31 cellular contexts compared by ENCODE assay signal in the genomic region with DNA sequence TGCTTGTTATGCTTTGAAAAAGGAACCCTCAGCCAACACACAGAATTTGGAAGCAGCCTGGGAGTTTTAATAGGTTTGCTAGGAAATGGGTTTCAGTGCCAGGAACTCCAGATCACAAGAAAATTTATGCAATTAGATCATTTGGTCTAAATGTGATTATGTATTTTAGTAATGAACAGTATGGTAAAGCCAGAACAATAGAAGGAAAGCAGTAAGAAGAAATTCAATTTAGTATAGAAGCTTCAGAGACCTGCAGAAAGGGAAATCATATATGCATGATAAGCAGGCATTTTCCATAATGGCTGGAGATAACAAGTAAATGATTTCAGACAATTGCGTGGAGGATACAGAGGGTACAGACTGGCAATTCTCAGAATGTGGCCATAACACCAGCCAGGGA.
"Had no signal": no experiment of that assay in that cellular context is flagged by ENCODE, and none has a peak within 500 bp of the region (broad histone marks: within the 10 kb centered on the region; RNA-seq: fewer than 3 reads in every experiment).

No MANE protein-coding gene starts in this region.

- H3K36me3 ChIP-seq: adrenal gland, brain microvascular endothelial cell, breast epithelium had no signal

- H3K4me3 ChIP-seq: adrenal gland, body of pancreas, breast epithelium had no signal

- H3K27me3 ChIP-seq: adrenal gland, body of pancreas, brain microvascular endothelial cell, breast epithelium had no signal

- H3K4me1 ChIP-seq: adrenal gland, body of pancreas, breast epithelium had no signal

- DNase-seq: activated B cell treated with CpG ODN at 0.5 μM for 24 hours; activated CD4-positive, alpha-beta memory T cell treated with anti-CD3 and anti-CD28 coated beads for 36 hours; activated CD4-positive, alpha-beta T cell treated with anti-CD3 and anti-CD28 coated beads for 4 hours; activated CD4-positive, alpha-beta T cell treated with anti-CD3 and anti-CD28 coated beads, Interleukin-2, amount 10 ng/mL, durations not matched to agents 24 days and 14 days; activated CD4-positive, alpha-beta T cell treated with anti-CD3 and anti-CD28 coated beads, Interleukin-2, amount 50 U/mL, for 1 hour; activated CD4-positive, alpha-beta T cell treated with anti-CD3 and anti-CD28 coated beads, Interleukin-2, amount 50 U/mL, for 4 hours; activated CD4-positive, CD25-positive, alpha-beta regulatory T cell treated with anti-CD3 and anti-CD28 coated beads, Interleukin-2, amount 50 U/mL, for 72 hours; activated CD8-positive, alpha-beta memory T cell treated with anti-CD3 and anti-CD28 coated beads, Interleukin-2, amount 50 U/mL, for 4 hours; activated CD8-positive, alpha-beta T cell treated with anti-CD3 and anti-CD28 coated beads for 36 hours; activated effector memory CD4-positive, alpha-beta T cell treated with anti-CD3 and anti-CD28 coated beads, Interleukin-2, amount 50 U/mL, for 16 hours; activated gamma-delta T cell treated with Interleukin-2 at 50 U/mL for 16 hours; activated naive CD4-positive, alpha-beta T cell; activated naive CD4-positive, alpha-beta T cell treated with anti-CD3 and anti-CD28 coated beads for 36 hours; activated naive CD4-positive, alpha-beta T cell treated with anti-CD3 and anti-CD28 coated beads, Interleukin-2, amount 50 U/mL, for 16 hours; activated naive CD8-positive, alpha-beta T cell treated with anti-CD3 and anti-CD28 coated beads for 36 hours; activated T-cell treated with anti-CD3 and anti-CD28 coated beads for 4 hours; activated T-cell treated with anti-CD3 and anti-CD28 coated beads, Interleukin-2, amount 50 U/mL, for 1 hour; activated T-cell treated with anti-CD3 and anti-CD28 coated beads, Interleukin-2, amount 50 U/mL, for 4 hours; activated T-cell treated with anti-CD3 and anti-CD28 coated beads, Interleukin-2, amount 50 U/mL, for 72 hours; adrenal gland; amniotic stem cell; aorta; body of pancreas; brain microvascular endothelial cell; central memory CD4-positive, alpha-beta T cell; cerebellar nuclear complex; T-helper 2 cell; T-helper 9 cell had no signal

- H3K27ac ChIP-seq: adrenal gland, body of pancreas, brain microvascular endothelial cell, breast epithelium, VCaP had no signal

- ATAC-seq: activated CD8-positive, alpha-beta T cell treated with anti-CD3 and anti-CD28 coated beads for 36 hours; activated naive CD4-positive, alpha-beta T cell treated with anti-CD3 and anti-CD28 coated beads, Interleukin-2, amount 50 U/mL, for 72 hours; activated T-cell treated with anti-CD3 and anti-CD28 coated beads, Interleukin-2, amount 50 U/mL, for 4 hours; activated T-cell treated with anti-CD3 and anti-CD28 coated beads, Interleukin-2, amount 50 U/mL, for 72 hours; body of pancreas had no signal

- H3K9me3 ChIP-seq: adrenal gland, body of pancreas, breast epithelium had no signal
